15 cellular contexts compared by ENCODE assay signal in the genomic region with DNA sequence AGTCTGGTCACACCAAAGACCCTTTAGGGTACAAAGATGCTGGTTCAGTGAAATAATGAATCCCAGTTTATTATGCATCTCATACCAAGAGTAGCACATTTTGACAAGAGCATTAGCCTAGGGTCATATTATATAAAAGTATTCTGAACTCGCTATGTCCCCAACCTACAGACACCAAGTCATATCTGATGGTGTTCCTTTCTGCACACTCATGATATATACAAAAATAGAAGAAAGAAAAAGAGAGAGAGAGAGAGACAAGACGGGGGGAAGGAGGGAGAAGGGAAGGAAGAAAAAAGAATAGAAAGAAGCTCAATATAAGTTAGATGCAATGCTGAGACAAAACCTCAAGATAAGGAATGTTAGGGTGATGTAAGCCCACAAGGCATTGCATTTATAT.
DNase-seq lines count a peak whose midpoint lies in the region; ATAC-seq and TF ChIP-seq lines count a peak whose summit lies in the region.
"Had no signal": no experiment of that assay in that cellular context is flagged by ENCODE, and none has a peak within 500 bp of the region (broad histone marks: within the 10 kb centered on the region; RNA-seq: fewer than 3 reads in every experiment).

No MANE protein-coding gene starts in this region.

- H4K20me1 ChIP-seq in H9 (ENCODE audit: control insufficient read depth, insufficient read depth, insufficient read length): no peaks in the 10 kb centered on the region

- peak overlapping the region; percentile 60 for H3K27ac Mint-ChIP-seq in HFFc6
- peak overlapping the region; percentile 29 for H3K27ac Mint-ChIP-seq in type B pancreatic cell
- no peak overlapping the region for H3K27ac Mint-ChIP-seq in H9
- H3K27ac Mint-ChIP-seq in CD8-positive, alpha-beta memory T cell: no peak overlapping the region
- H3K27ac Mint-ChIP-seq: CD4-positive, alpha-beta T cell had no signal

- H3K27ac ChIP-seq in coronary artery (peak overlapping the region; percentile 23 to 41), right lobe of liver (peak overlapping the region in 2 of 3 donors; percentile 52 to 74), H9 (ENCODE audit: insufficient read length, low read depth, low read length) (no peak overlapping the region)
- no peak overlapping the region for H3K27ac ChIP-seq in CD8-positive, alpha-beta memory T cell (ENCODE audit: low read depth, low read length)
- H3K27ac ChIP-seq: RWPE1, SJCRH30 had no signal

- TF ChIP-seq CTCF in HFFc6 (IDR thresholded peaks at IDR 0.05) (no peak), coronary artery (IDR thresholded peaks at IDR 0.05) (no peak), right lobe of liver (IDR thresholded peaks at IDR 0.05) (no peak), type B pancreatic cell (conservative IDR thresholded peaks at IDR 0.05) (no peak), H9 (conservative IDR thresholded peaks at IDR 0.05) (no peak)

- H3K56ac ChIP-seq in H9 (ENCODE audit: insufficient read length, low read depth, low read length): no peak overlapping the region

- H3K23ac ChIP-seq in H9 (ENCODE audit: insufficient read length, low read depth, low read length): no peak overlapping the region

- H3K4me3 ChIP-seq in coronary artery (no peak overlapping the region), right lobe of liver (no peak overlapping the region)
- H3K4me3 ChIP-seq in CD8-positive, alpha-beta memory T cell (ENCODE audit: low read length): no peak overlapping the region
- H3K4me3 ChIP-seq: SJCRH30 had no signal

- H3K9ac ChIP-seq in H9 (ENCODE audit: extremely low read depth, insufficient read length, low read length): no peak overlapping the region

- H3T11ph ChIP-seq in H9 (ENCODE audit: low read length): no peak overlapping the region

- H3K18ac ChIP-seq in H9 (ENCODE audit: insufficient read length, low read depth, low read length): no peak overlapping the region

- H2BK120ac ChIP-seq in H9 (ENCODE audit: low read depth, low read length, poor library complexity, severe bottlenecking): no peak overlapping the region

- H4K5ac ChIP-seq in H9 (ENCODE audit: insufficient read length, low read depth, low read length): no peak overlapping the region

- no peak overlapping the region for H4K91ac ChIP-seq in H9 (ENCODE audit: insufficient read length, low read depth, low read length)

- H3K27me3 Mint-ChIP-seq in HFFc6 (ENCODE audit: insufficient read depth) (peaks cover 12% of the 10 kb centered on the region), type B pancreatic cell (no peaks in the 10 kb centered on the region), H9 (ENCODE audit: low read depth) (no peaks in the 10 kb centered on the region)
- no peaks in the 10 kb centered on the region for H3K27me3 Mint-ChIP-seq in CD8-positive, alpha-beta memory T cell
- H3K27me3 Mint-ChIP-seq: CD4-positive, alpha-beta T cell had no signal

- no peak overlapping the region for H2BK15ac ChIP-seq in H9 (ENCODE audit: low read depth, low read length)

- H3K9me3 ChIP-seq in right lobe of liver: no peaks in the 10 kb centered on the region
- H3K9me3 ChIP-seq in H9 (ENCODE audit: control insufficient read depth, low read depth, low read length): no peaks in the 10 kb centered on the region
- H3K9me3 ChIP-seq in CD8-positive, alpha-beta memory T cell (ENCODE audit: low read length): no peaks in the 10 kb centered on the region
- H3K9me3 ChIP-seq: BE2C, SJCRH30 had no signal

- POLR2A ChIA-PET in CD8-positive, alpha-beta memory T cell (lab: Charles Lee): no interaction called here

- H2BK20ac ChIP-seq in H9 (ENCODE audit: low read depth, low read length, poor library complexity, severe bottlenecking): no peak overlapping the region

- H3K36me3 Mint-ChIP-seq in HFFc6 (ENCODE audit: low read depth) (peaks cover 68% of the 10 kb centered on the region), type B pancreatic cell (peaks cover 50% of the 10 kb centered on the region), H9 (ENCODE audit: insufficient read depth in 1 of 3, low read depth in 3 of 3) (peaks cover 20 to 51% (median 35%) of the 10 kb centered on the region in 3 experiments; a peak in 6 of 7 replicates)
- H3K36me3 Mint-ChIP-seq in CD8-positive, alpha-beta memory T cell: no peaks in the 10 kb centered on the region

- H3K4me2 ChIP-seq in H9 (ENCODE audit: insufficient read depth, insufficient read length, low read length): no peak overlapping the region

- H3K4me1 Mint-ChIP-seq in HFFc6 (ENCODE audit: low read depth) (peaks cover 58% of the 10 kb centered on the region), type B pancreatic cell (ENCODE audit: unreplicated experiment) (peaks cover 12% of the 10 kb centered on the region), H9 (no peaks in the 10 kb centered on the region)
- H3K4me1 Mint-ChIP-seq in CD8-positive, alpha-beta memory T cell: no peaks in the 10 kb centered on the region

- H3K4me3 Mint-ChIP-seq in HFFc6: no peak overlapping the region; the same call in 1 of the 2 replicates
- no peak overlapping the region for H3K4me3 Mint-ChIP-seq in type B pancreatic cell
- H3K4me3 Mint-ChIP-seq in H9: no peak overlapping the region
- no peak overlapping the region for H3K4me3 Mint-ChIP-seq in CD8-positive, alpha-beta memory T cell
- H3K4me3 Mint-ChIP-seq: CD4-positive, alpha-beta T cell had no signal

- H3K9me3 Mint-ChIP-seq in HFFc6: no peaks in the 10 kb centered on the region
- no peaks in the 10 kb centered on the region for H3K9me3 Mint-ChIP-seq in type B pancreatic cell
- H3K9me3 Mint-ChIP-seq in H9: no peaks in the 10 kb centered on the region
- H3K9me3 Mint-ChIP-seq in CD8-positive, alpha-beta memory T cell: peaks cover 0 to 1% (median 0%) of the 10 kb centered on the region in 5 donors
- H3K9me3 Mint-ChIP-seq: CD4-positive, alpha-beta T cell had no signal

- TF ChIP-seq POLR2A in right lobe of liver (IDR thresholded peaks at IDR 0.05): no peak

- 90% methylated on average over 2 of the region's 2 CpGs for WGBS in right lobe of liver (ENCODE audit: insufficient coverage, low coverage, low lambda C conversion rate, missing lambda C conversion rate)
- WGBS in H9 (ENCODE audit: extremely low coverage, insufficient read length, low lambda C conversion rate): no CpG with 5 or more reads among the region's 2 CpGs

- H3K79me1 ChIP-seq in H9 (ENCODE audit: insufficient read depth, low read depth, low read length, poor library complexity, severe bottlenecking): no peaks in the 10 kb centered on the region

- no peak for ATAC-seq in right lobe of liver
- ATAC-seq: PC-3 had no signal

- H3K27me3 ChIP-seq in right lobe of liver: no peaks in the 10 kb centered on the region
- H3K27me3 ChIP-seq in H9 (ENCODE audit: insufficient read depth, low read length): no peaks in the 10 kb centered on the region
- no peaks in the 10 kb centered on the region for H3K27me3 ChIP-seq in CD8-positive, alpha-beta memory T cell (ENCODE audit: insufficient read depth, low read length, poor library complexity, severe bottlenecking)
- H3K27me3 ChIP-seq: BE2C, SJCRH30 had no signal

- H2AFZ ChIP-seq in H9 (ENCODE audit: low read length): no peak overlapping the region

- H2BK5ac ChIP-seq in H9 (ENCODE audit: insufficient read length, low read length): no peak overlapping the region

- H3K4me1 ChIP-seq in right lobe of liver: peaks cover 0 to 70% (median 30%) of the 10 kb centered on the region in 4 donors
- H3K4me1 ChIP-seq in H9 (ENCODE audit: insufficient read depth, low read length): no peaks in the 10 kb centered on the region
- H3K4me1 ChIP-seq in CD8-positive, alpha-beta memory T cell (ENCODE audit: insufficient read depth, low read length): no peaks in the 10 kb centered on the region

- CTCF ChIA-PET in CD8-positive, alpha-beta memory T cell (lab: Charles Lee): no interaction called here

- no peak for DNase-seq in HFFc6
- no peak for DNase-seq in coronary artery (ENCODE audit: low spot score)
- DNase-seq in right lobe of liver: no peak
- no peak for DNase-seq in type B pancreatic cell (ENCODE audit: extremely low spot score, unreplicated experiment)
- no peak for DNase-seq in SK-N-DZ (ENCODE audit: low spot score)
- DNase-seq in H9: no peak
- no peak for DNase-seq in CD8-positive, alpha-beta memory T cell
- DNase-seq: BE2C; CD4-positive, alpha-beta T cell; HCEC 1CT; NCI-H187 treated with DMSO at 0.1 percent for 48 hours; NCI-H2171; PC-3; SJCRH30 had no signal

- no peak overlapping the region for H2BK12ac ChIP-seq in H9 (ENCODE audit: insufficient read length, low read depth, low read length)

- no peak overlapping the region for H3K4ac ChIP-seq in H9 (ENCODE audit: low read depth, low read length)

- intact Hi-C loops in right lobe of liver (cut with DNase I): no loop called here

- no peak overlapping the region for H4K8ac ChIP-seq in H9 (replicated peaks; ENCODE audit: insufficient read length, low read depth, low read length)

- H3K36me3 ChIP-seq in right lobe of liver: peaks cover 0 to 18% (median 8%) of the 10 kb centered on the region in 4 donors
- H3K36me3 ChIP-seq in CD8-positive, alpha-beta memory T cell (ENCODE audit: insufficient read depth, low read length): no peaks in the 10 kb centered on the region

- H2AK5ac ChIP-seq in H9 (ENCODE audit: insufficient read length, low read length): no peak overlapping the region

- no peaks in the 10 kb centered on the region for H3K79me2 ChIP-seq in H9 (ENCODE audit: insufficient read depth, low read length)

- H3K23me2 ChIP-seq in H9 (ENCODE audit: insufficient read length, low read depth, low read length, poor library complexity, severe bottlenecking): no peaks in the 10 kb centered on the region

- H3K14ac ChIP-seq in H9 (ENCODE audit: insufficient read depth, low read length): no peak overlapping the region

Comparison
In these comparisons a context has a peak if more than half of its experiments do, and no peak if none do; other contexts are left out.
1. H3K27ac Mint-ChIP-seq: peak in HFFc6 (single experiment) and type B pancreatic cell (single experiment); none in H9 (0 of 3) and CD8-positive, alpha-beta memory T cell (0 of 8).
2. H3K27ac ChIP-seq: peak in coronary artery (2 of 2) and right lobe of liver (2 of 3); none in H9 (single experiment) and CD8-positive, alpha-beta memory T cell (single experiment).